Comparison of ENCODE assay signal across 23 cellular contexts in genomic region chr17:2323629-2324314, GRCh38. TPM values are rescaled to one million over a fixed set of nuclear protein-coding genes. Genes with fewer than 3 reads are reported as not detected.
"Had no signal": no experiment of that assay in that cellular context is flagged by ENCODE, and none has a peak within 500 bp of the region (broad histone marks: within the 10 kb centered on the region; RNA-seq: fewer than 3 reads in every experiment).

No MANE protein-coding gene starts in this region.

- DNase-seq: activated B cell treated with CpG ODN at 0.5 μM for 24 hours; activated CD4-positive, alpha-beta T cell treated with anti-CD3 and anti-CD28 coated beads for 36 hours; activated CD8-positive, alpha-beta memory T cell treated with anti-CD3 and anti-CD28 coated beads for 24 hours; activated gamma-delta T cell; activated naive CD4-positive, alpha-beta T cell treated with anti-CD3 and anti-CD28 coated beads, Interleukin-2, amount 10 ng/mL, durations not matched to agents 7 days and 5 days; activated naive CD8-positive, alpha-beta T cell treated with anti-CD3 and anti-CD28 coated beads, Interleukin-2, amount 10 ng/mL, durations not matched to agents 7 days and 5 days; activated T-cell treated with anti-CD3 and anti-CD28 coated beads, Interleukin-2, amount 50 U/mL, for 1 hour; effector memory CD8-positive, alpha-beta T cell; esophagus squamous epithelium; foreskin melanocyte; heart right ventricle; posterior cingulate gyrus; right lobe of liver; stimulated activated CD4-positive, alpha-beta T cell treated with anti-CD3 and anti-CD28 coated beads, Interleukin-2, amount 100 ng/mL, for 48 hours; stimulated activated naive CD8-positive, alpha-beta T cell treated with anti-CD3 and anti-CD28 coated beads, Interleukin-15, Interleukin-2, amounts not matched to agents 100 U/mL and 50 U/mL, for 24 hours; T-helper 2 cell; testis; transverse colon had no signal

- H3K27me3 ChIP-seq: ascending aorta, esophagus squamous epithelium, heart right ventricle, right lobe of liver, testis, transverse colon had no signal

- H3K9me3 ChIP-seq: ascending aorta, esophagus squamous epithelium, heart right ventricle, right lobe of liver, testis, transverse colon had no signal

- H3K27ac Mint-ChIP-seq: activated B cell treated with CpG ODN at 0.5 μM for 24 hours; activated CD4-positive, alpha-beta T cell treated with anti-CD3 and anti-CD28 coated beads for 36 hours; activated naive CD4-positive, alpha-beta T cell treated with anti-CD3 and anti-CD28 coated beads, Interleukin-2, amount 10 ng/mL, durations not matched to agents 7 days and 5 days; brain; nephron had no signal

- H3K27me3 Mint-ChIP-seq: activated B cell treated with CpG ODN at 0.5 μM for 24 hours; activated CD4-positive, alpha-beta T cell treated with anti-CD3 and anti-CD28 coated beads for 36 hours; activated naive CD4-positive, alpha-beta T cell treated with anti-CD3 and anti-CD28 coated beads, Interleukin-2, amount 10 ng/mL, durations not matched to agents 7 days and 5 days; activated naive CD8-positive, alpha-beta T cell treated with anti-CD3 and anti-CD28 coated beads, Interleukin-2, amount 10 ng/mL, durations not matched to agents 7 days and 5 days; brain; effector memory CD8-positive, alpha-beta T cell had no signal

- H3K4me1 ChIP-seq: ascending aorta, esophagus squamous epithelium, right lobe of liver, testis, transverse colon had no signal

- ATAC-seq: activated CD4-positive, alpha-beta T cell treated with anti-CD3 and anti-CD28 coated beads for 36 hours; effector memory CD8-positive, alpha-beta T cell; left lobe of liver; stimulated activated naive CD8-positive, alpha-beta T cell treated with anti-CD3 and anti-CD28 coated beads, Interleukin-15, Interleukin-2, amounts not matched to agents 100 U/mL and 50 U/mL, for 24 hours had no signal

- H3K4me1 Mint-ChIP-seq: activated B cell treated with CpG ODN at 0.5 μM for 24 hours; activated CD4-positive, alpha-beta T cell treated with anti-CD3 and anti-CD28 coated beads for 36 hours; brain; nephron had no signal

- H3K4me3 ChIP-seq: ascending aorta, coronary artery, esophagus squamous epithelium, heart right ventricle, right lobe of liver, testis, transverse colon had no signal

- H3K4me3 Mint-ChIP-seq: activated B cell treated with CpG ODN at 0.5 μM for 24 hours; activated CD4-positive, alpha-beta T cell treated with anti-CD3 and anti-CD28 coated beads for 36 hours; activated naive CD4-positive, alpha-beta T cell treated with anti-CD3 and anti-CD28 coated beads, Interleukin-2, amount 10 ng/mL, durations not matched to agents 7 days and 5 days; activated naive CD8-positive, alpha-beta T cell treated with anti-CD3 and anti-CD28 coated beads, Interleukin-2, amount 10 ng/mL, durations not matched to agents 7 days and 5 days; brain; effector memory CD8-positive, alpha-beta T cell; nephron had no signal

- H3K9me3 Mint-ChIP-seq: activated B cell treated with CpG ODN at 0.5 μM for 24 hours; activated naive CD4-positive, alpha-beta T cell treated with anti-CD3 and anti-CD28 coated beads, Interleukin-2, amount 10 ng/mL, durations not matched to agents 7 days and 5 days; activated naive CD8-positive, alpha-beta T cell treated with anti-CD3 and anti-CD28 coated beads, Interleukin-2, amount 10 ng/mL, durations not matched to agents 7 days and 5 days; brain; effector memory CD8-positive, alpha-beta T cell; nephron had no signal

- H3K27ac ChIP-seq: ascending aorta, coronary artery, esophagus squamous epithelium, heart right ventricle, right lobe of liver, testis, transverse colon had no signal

RNA-seq across cellular contexts. Expression of gene SRR, which starts 20.0 kb away (rescaled TPM):
- total RNA-seq: ascending aorta had no signal
